ENCODE assay signal across 1 cellular context in genomic region chr22:27247691-27248434, GRCh38.
TF ChIP-seq lines count a peak whose summit lies in the region.

No MANE protein-coding gene starts in this region.

TF ChIP-seq in A549, 52 proteins besides CTCF, POLR2A, EP300 and RAD21 (continued from another document):
- no peak for TF ChIP-seq PHF8 (IDR thresholded peaks at IDR 0.05; ENCODE audit: borderline replicate concordance, low read depth)
- no peak for TF ChIP-seq PBX3 (IDR thresholded peaks at IDR 0.05)
- no peak for TF ChIP-seq CHD2 (IDR thresholded peaks at IDR 0.05; ENCODE audit: low read length, partially characterized antibody)
- TF ChIP-seq CEBPB (IDR thresholded peaks at IDR 0.05): no peak
- TF ChIP-seq MAX (IDR thresholded peaks at IDR 0.05): no peak
- no peak for TF ChIP-seq SMC3 (IDR thresholded peaks at IDR 0.05)
- no peak for TF ChIP-seq GATA3 (IDR thresholded peaks at IDR 0.05; ENCODE audit: borderline replicate concordance)
- TF ChIP-seq HES2 (IDR thresholded peaks at IDR 0.05): no peak
- no peak for TF ChIP-seq SREBF2 (IDR thresholded peaks at IDR 0.05)
